Comparison of ENCODE assay signal across 17 cellular contexts in the genomic region with DNA sequence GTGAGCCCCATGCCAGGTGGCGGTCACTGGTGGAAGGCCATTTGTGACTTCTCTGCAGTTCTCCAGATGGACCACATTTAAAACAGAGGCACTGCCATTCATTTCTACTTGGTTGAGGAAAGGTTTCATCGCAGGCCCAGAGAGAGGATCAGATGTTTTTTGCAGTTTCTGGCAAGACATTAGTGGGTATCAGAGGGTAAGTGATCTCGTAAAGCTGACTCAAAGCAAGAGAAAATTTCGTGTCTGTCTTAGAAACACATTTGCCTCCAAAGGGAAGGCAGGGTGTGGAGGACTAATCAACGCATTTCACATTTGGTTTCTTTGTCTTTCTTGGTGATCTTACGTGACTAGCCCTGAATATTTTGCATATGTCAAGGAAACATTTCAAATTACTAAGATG.
DNase-seq lines count a peak whose midpoint lies in the region; ATAC-seq lines count a peak whose summit lies in the region.
"Had no signal": no experiment of that assay in that cellular context is flagged by ENCODE, and none has a peak within 500 bp of the region (broad histone marks: within the 10 kb centered on the region; RNA-seq: fewer than 3 reads in every experiment).

No MANE protein-coding gene starts in this region.

- intact Hi-C loops in left colon (cut with DNase I, micrococcal nuclease), result no loop called here

- H3K9me3 Mint-ChIP-seq in T-helper 2 cell treated with Interferon-gamma antibody and Interleukin-4, amounts not matched to agents 5 μg/mL and 100 μg/mL, for 36 hours, result peaks cover 5% of the 10 kb centered on the region
- H3K9me3 Mint-ChIP-seq: GM23338, mesothelial cell of epicardium, T-cell had no signal

- ATAC-seq in GM21786 (IDR thresholded peaks at IDR 0.05; ENCODE audit: unreplicated experiment), result peak; percentile 63
- no peak for ATAC-seq in left lobe of liver
- ATAC-seq in left colon, result no peak
- ATAC-seq: GM23338, sciatic nerve, T-cell had no signal

- peak; percentile 3 for DNase-seq in stimulated activated CD4-positive, alpha-beta T cell treated with anti-CD3 and anti-CD28 coated beads, Interleukin-1b, Interleukin-23, amount 100 ng/mL, for 48 hours
- no peak for DNase-seq in stimulated activated CD4-positive, alpha-beta T cell treated with anti-CD3 and anti-CD28 coated beads, Interleukin-4, amount 100 ng/mL, for 1 hour
- DNase-seq in T-helper 2 cell treated with Interferon-gamma antibody and Interleukin-4, amounts not matched to agents 5 μg/mL and 100 μg/mL, for 36 hours (ENCODE audit: low spot score), result no peak
- DNase-seq in amniotic stem cell (lab: John Stamatoyannopoulos, UW), result no peak
- DNase-seq in occipital lobe (lab: John Stamatoyannopoulos, UW), result no peak
- DNase-seq in left lobe of liver (ENCODE audit: low spot score), result no peak
- DNase-seq in left colon, result no peak
- DNase-seq: glutamatergic neuron; kidney; NCI-H1092 treated with DMSO at 0.1 percent for 48 hours; stimulated activated CD4-positive, alpha-beta T cell treated with anti-CD3 and anti-CD28 coated beads, Interleukin-2, amount 100 ng/mL, for 48 hours; T-cell; trophoblast cell had no signal

- peak overlapping the region; percentile 4 for H3K27ac Mint-ChIP-seq in T-helper 2 cell treated with Interferon-gamma antibody and Interleukin-4, amounts not matched to agents 5 μg/mL and 100 μg/mL, for 36 hours
- H3K27ac Mint-ChIP-seq: GM23338, mesothelial cell of epicardium, T-cell had no signal

- H3K36me3 Mint-ChIP-seq in T-helper 2 cell treated with Interferon-gamma antibody and Interleukin-4, amounts not matched to agents 5 μg/mL and 100 μg/mL, for 36 hours (ENCODE audit: low read depth), result peaks cover 19% of the 10 kb centered on the region
- H3K36me3 Mint-ChIP-seq: mesothelial cell of epicardium had no signal

- no peaks in the 10 kb centered on the region for H3K27me3 Mint-ChIP-seq in T-helper 2 cell treated with Interferon-gamma antibody and Interleukin-4, amounts not matched to agents 5 μg/mL and 100 μg/mL, for 36 hours (ENCODE audit: low read depth)
- H3K27me3 Mint-ChIP-seq: T-cell had no signal

- no peak overlapping the region for H3K4me3 Mint-ChIP-seq in T-helper 2 cell treated with Interferon-gamma antibody and Interleukin-4, amounts not matched to agents 5 μg/mL and 100 μg/mL, for 36 hours
- H3K4me3 Mint-ChIP-seq: GM23338, mesothelial cell of epicardium, T-cell had no signal

- H3K4me1 Mint-ChIP-seq in T-helper 2 cell treated with Interferon-gamma antibody and Interleukin-4, amounts not matched to agents 5 μg/mL and 100 μg/mL, for 36 hours (ENCODE audit: low read depth), result peaks cover 25% of the 10 kb centered on the region
